ENCODE assay signal across 10 cellular contexts in the genomic region with DNA sequence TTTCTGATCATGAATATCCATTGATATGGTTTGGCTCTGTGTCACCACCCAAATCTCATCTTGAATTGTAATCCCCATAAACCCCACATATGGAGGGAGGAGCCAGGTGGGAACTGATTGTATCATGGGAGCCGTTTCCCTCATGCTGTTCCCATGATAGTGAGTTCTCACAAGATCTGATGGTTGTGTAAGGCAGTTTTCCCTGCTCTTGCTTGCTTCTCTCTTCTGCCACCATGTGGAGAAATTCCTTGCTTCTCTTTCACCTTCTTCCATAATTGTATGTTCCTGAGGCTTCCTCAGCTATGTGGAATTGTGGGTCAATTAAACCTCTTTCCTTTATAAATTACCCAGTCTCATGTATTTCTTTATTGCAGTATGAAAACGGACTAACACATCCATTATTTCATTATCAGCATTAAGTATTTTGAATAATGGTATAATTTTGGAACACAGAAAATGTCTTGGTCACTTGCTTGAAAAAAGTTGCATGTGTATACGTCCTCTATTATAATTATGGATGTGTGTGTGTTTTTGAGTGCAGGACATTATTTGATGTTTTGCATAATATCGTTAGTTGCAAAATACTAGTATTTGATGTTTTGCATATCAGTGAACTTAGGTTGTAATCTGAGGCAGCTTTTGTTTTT.
A peak's percentile ranks its signal among the peaks of the same experiment; 100 is the strongest.
DNase-seq lines count a peak whose midpoint lies in the region; ATAC-seq and TF ChIP-seq lines count a peak whose summit lies in the region.
"Had no signal": no experiment of that assay in that cellular context is flagged by ENCODE, and none has a peak within 500 bp of the region (broad histone marks: within the 10 kb centered on the region; RNA-seq: fewer than 3 reads in every experiment).

No MANE protein-coding gene starts in this region.

- no peak overlapping the region for H3K4me3 ChIP-seq in epithelial cell of esophagus (ENCODE audit: low read length)

- H3K9me3 Mint-ChIP-seq in activated naive CD4-positive, alpha-beta T cell treated with anti-CD3 and anti-CD28 coated beads for 36 hours: peaks cover 6% of the 10 kb centered on the region

- no peaks in the 10 kb centered on the region for H3K4me1 Mint-ChIP-seq in activated naive CD4-positive, alpha-beta T cell treated with anti-CD3 and anti-CD28 coated beads for 36 hours (ENCODE audit: low read depth)
- H3K4me1 Mint-ChIP-seq: memory B cell had no signal

- intact Hi-C loops in activated naive CD4-positive, alpha-beta T cell treated with anti-CD3 and anti-CD28 coated beads for 36 hours (cut with micrococcal nuclease): no loop called here

- H3K27ac Mint-ChIP-seq in activated naive CD4-positive, alpha-beta T cell treated with anti-CD3 and anti-CD28 coated beads for 36 hours: no peak overlapping the region
- H3K27ac Mint-ChIP-seq: memory B cell had no signal

- ATAC-seq in HG03025 (IDR thresholded peaks at IDR 0.05; ENCODE audit: low FRiP score, unreplicated experiment) (no peak), HG02938 (IDR thresholded peaks at IDR 0.05; ENCODE audit: unreplicated experiment) (no peak)

- no peak overlapping the region for H3K4me3 Mint-ChIP-seq in activated naive CD4-positive, alpha-beta T cell treated with anti-CD3 and anti-CD28 coated beads for 36 hours
- H3K4me3 Mint-ChIP-seq: memory B cell had no signal

- peak; percentile 80 for TF ChIP-seq CTCF in epithelial cell of esophagus (IDR thresholded peaks at IDR 0.05; ENCODE audit: insufficient read depth, low read depth, low read length, missing control alignments)

- H3K27me3 Mint-ChIP-seq in activated naive CD4-positive, alpha-beta T cell treated with anti-CD3 and anti-CD28 coated beads for 36 hours (ENCODE audit: low read depth): no peaks in the 10 kb centered on the region
- H3K27me3 Mint-ChIP-seq: memory B cell had no signal

- DNase-seq in NCI-H1092 treated with DMSO at 0.1 percent for 48 hours (lab: John Stamatoyannopoulos, UW) (peak; percentile 19), NCI-H1092 (lab: John Stamatoyannopoulos, UW) (no peak), NCI-H82 (lab: John Stamatoyannopoulos, UW) (peak; percentile 48), epithelial cell of esophagus (ENCODE audit: low read depth) (peak; percentile 71), pons (ENCODE audit: low spot score) (peak; percentile 73)
- DNase-seq in activated naive CD4-positive, alpha-beta T cell treated with anti-CD3 and anti-CD28 coated beads for 36 hours: no peak
- DNase-seq: activated effector memory CD4-positive, alpha-beta T cell treated with Interleukin-2 at 50 U/mL for 16 hours had no signal

- CTCF ChIA-PET in activated naive CD4-positive, alpha-beta T cell treated with anti-CD3 and anti-CD28 coated beads for 36 hours (lab: Charles Lee): no interaction called here

- H3K36me3 Mint-ChIP-seq in activated naive CD4-positive, alpha-beta T cell treated with anti-CD3 and anti-CD28 coated beads for 36 hours (ENCODE audit: low read depth): no peaks in the 10 kb centered on the region
- H3K36me3 Mint-ChIP-seq: memory B cell had no signal

Comparison
In these comparisons a context has a peak if more than half of its experiments do, and no peak if none do; other contexts are left out.
1. DNase-seq: peak in NCI-H1092 treated with DMSO at 0.1 percent for 48 hours (single experiment), NCI-H82 (single experiment), epithelial cell of esophagus (single experiment) and pons (single experiment); none in NCI-H1092 (single experiment) and activated naive CD4-positive, alpha-beta T cell treated with anti-CD3 and anti-CD28 coated beads for 36 hours (single experiment).